ENCODE assay signal across 1 cellular context in genomic region chr4:103498161-103499070, GRCh38.
TF ChIP-seq lines count a peak whose summit lies in the region.

No MANE protein-coding gene starts in this region.

TF ChIP-seq in GM23338, 12 proteins besides CTCF, POLR2A, EP300 and RAD21 (continued from another document):
- TF ChIP-seq ZNF114 (CRISPR knock-in tag; IDR thresholded peaks at IDR 0.05) (no peak), CREB1 (CRISPR knock-in tag; IDR thresholded peaks at IDR 0.05; ENCODE audit: low read depth) (no peak), JUNB (IDR thresholded peaks at IDR 0.05; ENCODE audit: unreplicated experiment) (no peak)
